Comparison of ENCODE assay signal across 32 cellular contexts in the genomic region with DNA sequence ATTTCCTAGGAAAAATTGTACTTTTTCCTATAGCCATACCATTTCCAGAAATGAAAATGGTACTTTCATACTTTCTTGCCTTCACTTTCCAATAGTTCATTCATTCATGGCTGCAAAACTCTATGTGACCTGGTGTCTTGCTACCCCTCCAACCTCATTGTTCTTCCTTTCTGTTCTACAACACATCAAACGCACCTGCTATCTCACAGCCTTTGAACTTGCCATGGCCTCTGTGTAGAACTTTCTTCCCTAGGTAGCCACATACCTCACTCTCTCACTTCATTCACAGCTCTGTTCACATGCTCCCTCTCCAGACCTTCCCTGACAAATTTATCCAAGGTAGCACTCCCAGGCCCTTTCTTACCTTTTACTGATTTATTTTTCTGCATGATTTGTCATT.
"Had no signal": no experiment of that assay in that cellular context is flagged by ENCODE, and none has a peak within 500 bp of the region (broad histone marks: within the 10 kb centered on the region; RNA-seq: fewer than 3 reads in every experiment).

No MANE protein-coding gene starts in this region.

- H3K27ac ChIP-seq: adrenal gland, cardiac muscle cell, VCaP had no signal

- ATAC-seq: activated naive CD4-positive, alpha-beta T cell treated with anti-CD3 and anti-CD28 coated beads, Interleukin-2, amount 50 U/mL, for 72 hours; activated T-cell treated with anti-CD3 and anti-CD28 coated beads, Interleukin-2, amount 50 U/mL, for 4 hours; activated T-cell treated with anti-CD3 and anti-CD28 coated beads, Interleukin-2, amount 50 U/mL, for 72 hours; activated T-helper 17 cell treated with anti-CD3 and anti-CD28 coated beads, Interleukin-2, amount 50 U/mL, for 72 hours had no signal

- H3K9me3 Mint-ChIP-seq: activated B cell treated with CpG ODN at 0.5 μM for 24 hours; activated CD4-positive, alpha-beta memory T cell treated with anti-CD3 and anti-CD28 coated beads for 36 hours; activated T-cell treated with anti-CD3 and anti-CD28 coated beads, Interleukin-2, amount 50 U/mL, for 4 hours; activated T-helper 17 cell treated with anti-CD3 and anti-CD28 coated beads, Interleukin-2, amount 50 U/mL, for 72 hours; brain; central memory CD8-positive, alpha-beta T cell; T-helper 1 cell treated with Interleukin-12 subunit alpha and Interleukin-12 subunit beta and Interleukin-4 antibody, amounts not matched to agents 30 μg/mL and 1 μg/mL, for 36 hours had no signal

- H3K4me3 ChIP-seq: adrenal gland, cardiac muscle cell had no signal

- H3K36me3 Mint-ChIP-seq: activated CD4-positive, alpha-beta memory T cell treated with anti-CD3 and anti-CD28 coated beads for 36 hours; activated naive CD4-positive, alpha-beta T cell treated with anti-CD3 and anti-CD28 coated beads, Interleukin-2, amount 50 U/mL, for 72 hours; brain had no signal

- H3K4me1 ChIP-seq: adrenal gland had no signal

- H3K27me3 Mint-ChIP-seq: activated CD4-positive, alpha-beta memory T cell treated with anti-CD3 and anti-CD28 coated beads for 36 hours; activated CD4-positive, alpha-beta T cell treated with anti-CD3 and anti-CD28 coated beads, Interleukin-2, amount 10 ng/mL, durations not matched to agents 7 days and 5 days; activated T-helper 17 cell treated with anti-CD3 and anti-CD28 coated beads, Interleukin-2, amount 50 U/mL, for 72 hours; central memory CD8-positive, alpha-beta T cell had no signal

- H3K9me3 ChIP-seq: adrenal gland had no signal

- DNase-seq: activated B cell treated with CpG ODN at 0.5 μM for 24 hours; activated CD4-positive, alpha-beta memory T cell treated with anti-CD3 and anti-CD28 coated beads for 36 hours; activated CD4-positive, alpha-beta T cell treated with anti-CD3 and anti-CD28 coated beads for 4 hours; activated CD4-positive, alpha-beta T cell treated with anti-CD3 and anti-CD28 coated beads, Interleukin-2, amount 10 ng/mL, durations not matched to agents 7 days and 5 days; activated CD4-positive, CD25-positive, alpha-beta regulatory T cell treated with anti-CD3 and anti-CD28 coated beads, Interleukin-2, amount 50 U/mL, for 72 hours; activated CD8-positive, alpha-beta memory T cell treated with anti-CD3 and anti-CD28 coated beads, Interleukin-2, amount 50 U/mL, for 4 hours; activated effector memory CD4-positive, alpha-beta T cell treated with anti-CD3 and anti-CD28 coated beads, Interleukin-2, amount 50 U/mL, for 16 hours; activated gamma-delta T cell treated with Interleukin-2 at 50 U/mL for 16 hours; activated naive CD4-positive, alpha-beta T cell; activated naive CD4-positive, alpha-beta T cell treated with anti-CD3 and anti-CD28 coated beads, Interleukin-2, amount 50 U/mL, for 16 hours; activated T-cell treated with anti-CD3 and anti-CD28 coated beads for 4 hours; activated T-cell treated with anti-CD3 and anti-CD28 coated beads, Interleukin-2, amount 50 U/mL, for 1 hour; activated T-cell treated with anti-CD3 and anti-CD28 coated beads, Interleukin-2, amount 50 U/mL, for 4 hours; activated T-cell treated with anti-CD3 and anti-CD28 coated beads, Interleukin-2, amount 50 U/mL, for 72 hours; adrenal gland; amniotic stem cell; aorta; caudate nucleus; cerebellar nuclear complex; SW 1271; T-helper 1 cell; T-helper 2 cell; T-helper 9 cell had no signal

- H3K4me3 Mint-ChIP-seq: activated B cell treated with CpG ODN at 0.5 μM for 24 hours; activated CD4-positive, alpha-beta memory T cell treated with anti-CD3 and anti-CD28 coated beads for 36 hours; activated CD4-positive, alpha-beta T cell treated with anti-CD3 and anti-CD28 coated beads, Interleukin-2, amount 10 ng/mL, durations not matched to agents 7 days and 5 days; activated T-cell treated with anti-CD3 and anti-CD28 coated beads, Interleukin-2, amount 50 U/mL, for 4 hours; activated T-cell treated with anti-CD3 and anti-CD28 coated beads, Interleukin-2, amount 50 U/mL, for 72 hours; activated T-helper 1 cell treated with anti-CD3 and anti-CD28 coated beads, Interleukin-12 subunit alpha, Interleukin-12 subunit beta, Interleukin-2, Interleukin-4 antibody, amounts not matched to agents 30 ng/mL and 10 ng/mL and 1 ng/mL, durations not matched to agents 14 hours and 24 hours and 36 hours; activated T-helper 17 cell treated with anti-CD3 and anti-CD28 coated beads, Interleukin-2, amount 50 U/mL, for 72 hours; brain; central memory CD8-positive, alpha-beta T cell; T-helper 1 cell treated with Interleukin-12 subunit alpha and Interleukin-12 subunit beta and Interleukin-4 antibody, amounts not matched to agents 30 μg/mL and 1 μg/mL, for 36 hours; T-helper 2 cell treated with Interferon-gamma antibody and Interleukin-4, amounts not matched to agents 5 μg/mL and 100 μg/mL, for 36 hours had no signal

- H3K36me3 ChIP-seq: adrenal gland, cardiac muscle cell had no signal

- H3K27ac Mint-ChIP-seq: activated B cell treated with CpG ODN at 0.5 μM for 24 hours; activated CD4-positive, alpha-beta memory T cell treated with anti-CD3 and anti-CD28 coated beads for 36 hours; activated CD4-positive, alpha-beta T cell treated with anti-CD3 and anti-CD28 coated beads, Interleukin-2, amount 10 ng/mL, durations not matched to agents 7 days and 5 days; activated naive CD4-positive, alpha-beta T cell treated with anti-CD3 and anti-CD28 coated beads, Interleukin-2, amount 50 U/mL, for 72 hours; activated T-cell treated with anti-CD3 and anti-CD28 coated beads, Interleukin-2, amount 50 U/mL, for 72 hours; activated T-helper 1 cell treated with anti-CD3 and anti-CD28 coated beads, Interleukin-12 subunit alpha, Interleukin-12 subunit beta, Interleukin-2, Interleukin-4 antibody, amounts not matched to agents 30 ng/mL and 10 ng/mL and 1 ng/mL, durations not matched to agents 14 hours and 24 hours and 36 hours; activated T-helper 17 cell treated with anti-CD3 and anti-CD28 coated beads, Interleukin-2, amount 50 U/mL, for 72 hours; brain; T-helper 1 cell treated with Interleukin-12 subunit alpha and Interleukin-12 subunit beta and Interleukin-4 antibody, amounts not matched to agents 30 μg/mL and 1 μg/mL, for 36 hours; T-helper 2 cell treated with Interferon-gamma antibody and Interleukin-4, amounts not matched to agents 5 μg/mL and 100 μg/mL, for 36 hours had no signal

- H3K27me3 ChIP-seq: adrenal gland, cardiac muscle cell had no signal
